Comparison of ENCODE assay signal across 19 cellular contexts in the genomic region with DNA sequence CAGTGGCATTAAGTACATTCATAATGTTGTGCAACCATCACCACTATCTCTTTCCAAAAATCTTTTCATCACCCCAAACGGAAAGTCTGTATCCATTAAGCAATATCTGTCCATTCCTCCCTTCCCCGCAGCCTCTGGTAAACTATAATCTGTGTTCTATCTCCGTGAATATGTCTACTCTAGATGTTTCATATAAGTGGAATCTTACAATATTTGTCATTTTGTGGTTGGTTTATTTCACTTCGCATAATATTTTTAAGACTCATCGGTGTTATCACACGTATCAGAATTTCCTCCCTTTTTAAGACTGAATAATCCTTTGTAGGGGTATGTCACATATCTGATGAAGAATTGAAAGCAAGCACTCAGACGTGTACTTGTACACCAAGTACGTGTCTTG.
DNase-seq lines count a peak whose midpoint lies in the region; ATAC-seq and TF ChIP-seq lines count a peak whose summit lies in the region.
"Had no signal": no experiment of that assay in that cellular context is flagged by ENCODE, and none has a peak within 500 bp of the region (broad histone marks: within the 10 kb centered on the region; RNA-seq: fewer than 3 reads in every experiment).

No MANE protein-coding gene starts in this region.

- H3K4me1 ChIP-seq in mesendoderm (ENCODE audit: control insufficient read depth, low read depth, low read length), result no peaks in the 10 kb centered on the region

- H3K27ac ChIP-seq in mesendoderm (ENCODE audit: low read depth, low read length) (no peak overlapping the region), substantia nigra (ENCODE audit: low read depth, low read length, poor library complexity, severe bottlenecking) (no peak overlapping the region)
- H3K27ac ChIP-seq: PC-9 had no signal

- H2BK5ac ChIP-seq in mesendoderm (ENCODE audit: low read length), result no peak overlapping the region

- H3K36me3 Mint-ChIP-seq in type B pancreatic cell, result no peaks in the 10 kb centered on the region

- no peaks in the 10 kb centered on the region for H3K79me1 ChIP-seq in mesendoderm (ENCODE audit: low read length)

- no peak overlapping the region for H2BK15ac ChIP-seq in mesendoderm (replicated peaks; ENCODE audit: low read depth)

- no CpG with 5 or more reads among the region's 8 CpGs for WGBS in mesendoderm (ENCODE audit: extremely low coverage, insufficient coverage, low lambda C conversion rate)

- H3K4ac ChIP-seq in mesendoderm (ENCODE audit: low read depth, low read length), result no peak overlapping the region

- H3K36me3 ChIP-seq in mesendoderm (ENCODE audit: control insufficient read depth, insufficient read depth, low read length), result no peaks in the 10 kb centered on the region

- H3K9me3 Mint-ChIP-seq in type B pancreatic cell, result no peaks in the 10 kb centered on the region

- no peak for ATAC-seq in HG02840 (IDR thresholded peaks at IDR 0.05; ENCODE audit: low FRiP score, unreplicated experiment)
- ATAC-seq: HCT116, Right ventricle myocardium inferior had no signal

- TF ChIP-seq CTCF in AG09309 (IDR thresholded peaks at IDR 0.05; ENCODE audit: control insufficient read depth, insufficient read depth, low read depth, low read length, missing control alignments), result no peak
- no peak for TF ChIP-seq CTCF in type B pancreatic cell (conservative IDR thresholded peaks at IDR 0.05)

- H3K4me3 ChIP-seq in AG09309 (ENCODE audit: control insufficient read depth, low read depth, low read length) (no peak overlapping the region), mesendoderm (ENCODE audit: low read length) (no peak overlapping the region)
- H3K4me3 ChIP-seq: PC-9 had no signal

- peaks cover 12% of the 10 kb centered on the region for H3K27me3 Mint-ChIP-seq in type B pancreatic cell

- no peak overlapping the region for H4K8ac ChIP-seq in mesendoderm (ENCODE audit: low read depth, low read length)

- no peak overlapping the region for H3K23ac ChIP-seq in mesendoderm (ENCODE audit: low read length)

- H3K9ac ChIP-seq in mesendoderm (ENCODE audit: low read length), result no peak overlapping the region

- no peak overlapping the region for H3K4me3 Mint-ChIP-seq in type B pancreatic cell
- H3K4me3 Mint-ChIP-seq: IgD-negative memory B cell had no signal

- no peak overlapping the region for H3K27ac Mint-ChIP-seq in type B pancreatic cell
- H3K27ac Mint-ChIP-seq: IgD-negative memory B cell had no signal

- no peak overlapping the region for H2BK120ac ChIP-seq in mesendoderm (ENCODE audit: low read depth, low read length)

- no peak overlapping the region for H2AK5ac ChIP-seq in mesendoderm (ENCODE audit: low read length)

- peak; percentile 8 for DNase-seq in AG09309 (ENCODE audit: low read depth)
- DNase-seq in MV-4-11 (lab: John Stamatoyannopoulos, UW), result peak; percentile 85
- peak; percentile 88 for DNase-seq in amniotic epithelial cell (ENCODE audit: low read depth)
- DNase-seq in iris pigment epithelial cell (ENCODE audit: low read depth), result peak; percentile 20
- DNase-seq in mesendoderm, result no peak
- DNase-seq in type B pancreatic cell (ENCODE audit: extremely low spot score, unreplicated experiment), result no peak
- no peak for DNase-seq in substantia nigra (lab: John Stamatoyannopoulos, UW)
- DNase-seq: 8988T; C1 segment of cervical spinal cord; DMS 273 treated with DMSO at 0.1 percent for 48 hours; NCI-H1092; NCI-H2107; NCI-H345; NK-92 treated with Interleukin-12 subunit alpha and Interleukin-12 subunit beta, amount 100 ng/mL, for 24 hours; PC-9 had no signal

- H3K4me1 Mint-ChIP-seq in type B pancreatic cell (ENCODE audit: unreplicated experiment), result peaks cover 43% of the 10 kb centered on the region

- H3K27me3 ChIP-seq in mesendoderm (ENCODE audit: insufficient read depth, low read length, poor library complexity), result no peaks in the 10 kb centered on the region

- no peak overlapping the region for H3K56ac ChIP-seq in mesendoderm (ENCODE audit: low read length)

- no peak overlapping the region for H4K5ac ChIP-seq in mesendoderm (ENCODE audit: low read length)

- no peaks in the 10 kb centered on the region for H3K79me2 ChIP-seq in mesendoderm (ENCODE audit: control insufficient read depth, insufficient read depth, low read length)

- H3K4me2 ChIP-seq in mesendoderm (ENCODE audit: low read length), result no peak overlapping the region
- H3K4me2 ChIP-seq: PC-9 had no signal

- no peak overlapping the region for H3K18ac ChIP-seq in mesendoderm (ENCODE audit: low read length)

Comparison
In these comparisons a context has a peak if more than half of its experiments do, and no peak if none do; other contexts are left out.
1. DNase-seq: peak in AG09309 (single experiment), MV-4-11 (single experiment), amniotic epithelial cell (single experiment) and iris pigment epithelial cell (single experiment); none in mesendoderm (single experiment), type B pancreatic cell (single experiment) and substantia nigra (0 of 49).